In the genomic region with DNA sequence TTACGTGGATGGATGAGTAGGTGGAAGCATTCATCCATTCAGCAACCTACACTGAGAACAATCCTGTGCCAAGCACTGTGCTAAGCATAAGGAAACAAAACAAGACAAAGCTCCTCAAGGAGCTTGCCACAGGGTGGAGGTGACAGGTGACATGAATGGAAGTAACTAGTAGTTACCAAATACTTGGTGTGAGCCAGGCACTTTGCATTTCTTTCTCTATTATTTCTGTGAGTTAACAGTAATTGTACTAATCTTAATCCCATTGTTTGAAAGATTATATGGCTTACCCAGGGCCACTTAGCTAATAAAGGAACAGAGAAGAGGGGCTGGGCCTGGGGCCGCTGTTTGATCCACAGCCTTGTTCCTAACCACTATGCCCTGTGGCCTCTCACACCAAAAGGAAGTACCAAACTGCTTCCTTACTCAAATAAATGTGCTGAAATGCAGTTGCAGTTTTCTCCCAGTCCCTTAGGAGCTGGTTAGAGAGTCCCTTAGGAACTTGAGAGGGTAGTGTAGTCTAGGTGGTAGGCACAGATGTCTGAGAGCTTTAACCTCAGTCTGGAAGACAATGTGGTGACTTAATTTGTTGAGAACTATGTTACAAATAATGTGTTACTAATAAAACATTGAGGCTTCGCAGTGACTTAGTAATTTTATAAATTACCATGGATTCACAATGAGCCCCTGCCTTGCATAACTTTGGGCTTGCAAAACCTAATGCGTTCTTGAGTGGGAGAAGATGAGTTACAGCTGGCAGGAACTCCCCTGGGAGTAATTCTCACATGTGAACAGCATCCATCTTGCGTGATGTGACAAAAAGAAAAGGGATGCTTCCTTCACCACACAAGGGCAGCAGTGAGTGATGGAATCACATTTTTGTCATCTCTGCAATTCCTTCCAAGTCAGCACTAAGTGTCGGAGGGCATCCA, we compare ENCODE assay signal across 10 cellular contexts.
A peak's percentile ranks its signal among the peaks of the same experiment; 100 is the strongest.
DNase-seq lines count a peak whose midpoint lies in the region; ATAC-seq and TF ChIP-seq lines count a peak whose summit lies in the region.
"Had no signal": no experiment of that assay in that cellular context is flagged by ENCODE, and none has a peak within 500 bp of the region (broad histone marks: within the 10 kb centered on the region; RNA-seq: fewer than 3 reads in every experiment).

No MANE protein-coding gene starts in this region.

- H3K4me3 ChIP-seq in AG09309 (ENCODE audit: control insufficient read depth, low read depth, low read length) (no peak overlapping the region), esophagus (ENCODE audit: low read depth in 1 of 2, low read length in 2 of 2) (no peak overlapping the region), neural cell (ENCODE audit: low read length) (peak overlapping the region; percentile 30)

- no peak overlapping the region for H2AFZ ChIP-seq in neural cell (ENCODE audit: low read depth, low read length)

- H3K9ac ChIP-seq in neural cell (ENCODE audit: low read length): no peak overlapping the region

- no peak overlapping the region for H3K4me2 ChIP-seq in neural cell (ENCODE audit: low read length)

- TF ChIP-seq CTCF in AG09309 (IDR thresholded peaks at IDR 0.05; ENCODE audit: control insufficient read depth, insufficient read depth, low read depth, low read length, missing control alignments): peak; percentile 22
- peak; percentile 56 for TF ChIP-seq CTCF in neural cell (IDR thresholded peaks at IDR 0.05; ENCODE audit: poor library complexity, severe bottlenecking)

- no peak for ATAC-seq in HG02870 (IDR thresholded peaks at IDR 0.05; ENCODE audit: unreplicated experiment)
- ATAC-seq: left colon had no signal

- H4K20me1 ChIP-seq in neural cell (ENCODE audit: insufficient read depth): no peaks in the 10 kb centered on the region

- H3F3A ChIP-seq in neural cell (ENCODE audit: insufficient read depth, low read length, poor library complexity, severe bottlenecking): no peaks in the 10 kb centered on the region

- H3K9me3 ChIP-seq in esophagus (ENCODE audit: control insufficient read depth in 2 of 2, insufficient read depth in 1 of 2, low read depth in 1 of 2, low read length in 1 of 2) (no peaks in the 10 kb centered on the region), neural cell (ENCODE audit: low read length) (no peaks in the 10 kb centered on the region)

- no peaks in the 10 kb centered on the region for H3K9me2 ChIP-seq in neural cell (ENCODE audit: insufficient read depth, low read length)

- no peaks in the 10 kb centered on the region for H3K79me2 ChIP-seq in neural cell (replicated peaks; ENCODE audit: insufficient read depth, low read length)

- 51 to 61% methylated on average over 6 of the region's 6 CpGs for WGBS in esophagus, 2 donors

- peaks cover 0 to 4% of the 10 kb centered on the region in 2 donors for H3K36me3 ChIP-seq in esophagus (ENCODE audit: control insufficient read depth in 2 of 2, insufficient read depth in 2 of 2, low read length in 1 of 2)
- H3K36me3 ChIP-seq in neural cell (ENCODE audit: insufficient read depth, low read length): peaks cover 7% of the 10 kb centered on the region

- peak; percentile 68 for TF ChIP-seq EP300 in neural cell (conservative IDR thresholded peaks at IDR 0.05; ENCODE audit: poor library complexity, severe bottlenecking)

- DNase-seq in AG09309 (ENCODE audit: low read depth): peak; percentile 100
- DNase-seq in NCI-H187 (lab: John Stamatoyannopoulos, UW): peak; percentile 76 to 90
- no peak for DNase-seq in OCI-M2 (lab: John Stamatoyannopoulos, UW; ENCODE audit: unreplicated experiment)
- no peak for DNase-seq in activated CD4-positive, alpha-beta T cell treated with anti-CD3 and anti-CD28 coated beads for 4 hours
- DNase-seq in DMS53 treated with DMSO at 0.1 percent for 48 hours (lab: John Stamatoyannopoulos, UW; ENCODE audit: unreplicated experiment): no peak
- DNase-seq: DMS53, left colon had no signal

- peak; percentile 47 for TF ChIP-seq RAD21 in neural cell (conservative IDR thresholded peaks at IDR 0.05)

- no peaks in the 10 kb centered on the region for H3K27me3 ChIP-seq in esophagus (ENCODE audit: control insufficient read depth in 1 of 2, insufficient read depth in 2 of 2, low read length in 2 of 2)
- no peaks in the 10 kb centered on the region for H3K27me3 ChIP-seq in neural cell (ENCODE audit: insufficient read depth, low read depth, low read length)

- H3K27ac ChIP-seq in esophagus (ENCODE audit: low read depth in 2 of 2, low read length in 1 of 2) (peak overlapping the region; percentile 58 to 71), neural cell (ENCODE audit: low read length) (peak overlapping the region; percentile 47)

- peaks cover 0 to 7% of the 10 kb centered on the region in 2 donors for H3K4me1 ChIP-seq in esophagus (ENCODE audit: control insufficient read depth in 2 of 2, insufficient read depth in 2 of 2, low read length in 1 of 2)

TF ChIP-seq in neural cell, 6 proteins besides CTCF, POLR2A, EP300 and RAD21:
- TF ChIP-seq SMC3 (conservative IDR thresholded peaks at IDR 0.05; ENCODE audit: poor library complexity) (peak; percentile 59), POLR2AphosphoS5 (IDR thresholded peaks at IDR 0.05) (peak; percentile 59), EZH2 (IDR thresholded peaks at IDR 0.05; ENCODE audit: borderline replicate concordance, insufficient read depth, low read length, poor library complexity, severe bottlenecking) (no peak), TAF1 (IDR thresholded peaks at IDR 0.05; ENCODE audit: low read depth) (no peak), MXI1 (conservative IDR thresholded peaks at IDR 0.05; ENCODE audit: poor library complexity, severe bottlenecking) (peak; percentile 23)
- TF ChIP-seq, protein P1, sequence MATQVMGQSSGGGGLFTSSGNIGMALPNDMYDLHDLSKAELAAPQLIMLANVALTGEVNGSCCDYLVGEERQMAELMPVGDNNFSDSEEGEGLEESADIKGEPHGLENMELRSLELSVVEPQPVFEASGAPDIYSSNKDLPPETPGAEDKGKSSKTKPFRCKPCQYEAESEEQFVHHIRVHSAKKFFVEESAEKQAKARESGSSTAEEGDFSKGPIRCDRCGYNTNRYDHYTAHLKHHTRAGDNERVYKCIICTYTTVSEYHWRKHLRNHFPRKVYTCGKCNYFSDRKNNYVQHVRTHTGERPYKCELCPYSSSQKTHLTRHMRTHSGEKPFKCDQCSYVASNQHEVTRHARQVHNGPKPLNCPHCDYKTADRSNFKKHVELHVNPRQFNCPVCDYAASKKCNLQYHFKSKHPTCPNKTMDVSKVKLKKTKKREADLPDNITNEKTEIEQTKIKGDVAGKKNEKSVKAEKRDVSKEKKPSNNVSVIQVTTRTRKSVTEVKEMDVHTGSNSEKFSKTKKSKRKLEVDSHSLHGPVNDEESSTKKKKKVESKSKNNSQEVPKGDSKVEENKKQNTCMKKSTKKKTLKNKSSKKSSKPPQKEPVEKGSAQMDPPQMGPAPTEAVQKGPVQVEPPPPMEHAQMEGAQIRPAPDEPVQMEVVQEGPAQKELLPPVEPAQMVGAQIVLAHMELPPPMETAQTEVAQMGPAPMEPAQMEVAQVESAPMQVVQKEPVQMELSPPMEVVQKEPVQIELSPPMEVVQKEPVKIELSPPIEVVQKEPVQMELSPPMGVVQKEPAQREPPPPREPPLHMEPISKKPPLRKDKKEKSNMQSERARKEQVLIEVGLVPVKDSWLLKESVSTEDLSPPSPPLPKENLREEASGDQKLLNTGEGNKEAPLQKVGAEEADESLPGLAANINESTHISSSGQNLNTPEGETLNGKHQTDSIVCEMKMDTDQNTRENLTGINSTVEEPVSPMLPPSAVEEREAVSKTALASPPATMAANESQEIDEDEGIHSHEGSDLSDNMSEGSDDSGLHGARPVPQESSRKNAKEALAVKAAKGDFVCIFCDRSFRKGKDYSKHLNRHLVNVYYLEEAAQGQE (IDR thresholded peaks at IDR 0.05; ENCODE audit: borderline replicate concordance): no peak

Comparison
In these comparisons a context has a peak if more than half of its experiments do, and no peak if none do; other contexts are left out.
1. DNase-seq: peak in AG09309 (single experiment) and NCI-H187 (2 of 2); none in OCI-M2 (single experiment), activated CD4-positive, alpha-beta T cell treated with anti-CD3 and anti-CD28 coated beads for 4 hours (0 of 2) and DMS53 treated with DMSO at 0.1 percent for 48 hours (single experiment).